In genomic region chr7:91408388-91409154, GRCh38 we compare ENCODE assay signal across 26 cellular contexts.
"Had no signal": no experiment of that assay in that cellular context is flagged by ENCODE, and none has a peak within 500 bp of the region (broad histone marks: within the 10 kb centered on the region; RNA-seq: fewer than 3 reads in every experiment).

No MANE protein-coding gene starts in this region.

- H3K27ac ChIP-seq: epithelial cell of prostate, foreskin keratinocyte, neutrophil, parathyroid adenoma, right lobe of liver, testis, upper lobe of right lung, WERI-Rb-1 had no signal

- H3K4me3 ChIP-seq: right lobe of liver, smooth muscle cell, testis, upper lobe of right lung had no signal

- H3K36me3 ChIP-seq: neutrophil, right lobe of liver, upper lobe of right lung, WERI-Rb-1 had no signal

- DNase-seq: activated CD4-positive, alpha-beta T cell treated with anti-CD3 and anti-CD28 coated beads, Interleukin-2, amount 10 ng/mL, durations not matched to agents 7 days and 5 days; activated CD4-positive, CD25-positive, alpha-beta regulatory T cell treated with anti-CD3 and anti-CD28 coated beads, Interleukin-2, amount 50 U/mL, for 72 hours; activated CD8-positive, alpha-beta memory T cell treated with anti-CD3 and anti-CD28 coated beads, Interleukin-2, amount 10 ng/mL, durations not matched to agents 7 days and 5 days; activated CD8-positive, alpha-beta T cell treated with anti-CD3 and anti-CD28 coated beads for 36 hours; activated gamma-delta T cell; activated naive CD4-positive, alpha-beta T cell treated with anti-CD3 and anti-CD28 coated beads, Interleukin-2, amount 50 U/mL, for 16 hours; activated naive CD8-positive, alpha-beta T cell treated with anti-CD3 and anti-CD28 coated beads, Interleukin-2, amount 50 U/mL, for 24 hours; activated T-cell treated with anti-CD3 and anti-CD28 coated beads for 4 hours; cortex of kidney; foreskin keratinocyte; left ventricle myocardium superior; mammary epithelial cell; midbrain; right lobe of liver; stimulated activated CD4-positive, alpha-beta T cell treated with anti-CD3 and anti-CD28 coated beads, Interleukin-2, amount 100 ng/mL, for 48 hours; stimulated activated CD8-positive, alpha-beta memory T cell treated with anti-CD3 and anti-CD28 coated beads, Interleukin-4, amount 100 ng/mL, for 48 hours; stimulated activated naive B cell treated with anti-CD40 and anti-IgM and Interleukin-4, amounts not matched to agents 10 μg/mL and 1 μg/mL and 100 μg/mL, for 72 hours; T-cell; testis; upper lobe of right lung; WERI-Rb-1 had no signal

- ATAC-seq: activated CD8-positive, alpha-beta memory T cell treated with anti-CD3 and anti-CD28 coated beads, Interleukin-2, amount 10 ng/mL, durations not matched to agents 7 days and 5 days; activated CD8-positive, alpha-beta T cell treated with anti-CD3 and anti-CD28 coated beads for 36 hours; activated naive CD8-positive, alpha-beta T cell treated with anti-CD3 and anti-CD28 coated beads, Interleukin-2, amount 50 U/mL, for 24 hours; foreskin keratinocyte; left ventricle myocardium superior; right lobe of liver; SK-N-SH treated with all-trans-retinoic acid at 6 μM for 48 hours; stimulated activated naive B cell treated with anti-CD40 and anti-IgM and Interleukin-4, amounts not matched to agents 10 μg/mL and 1 μg/mL and 100 μg/mL, for 72 hours; T-cell; upper lobe of right lung had no signal

- H3K27me3 ChIP-seq: neutrophil, right lobe of liver, testis, upper lobe of right lung had no signal
